ENCODE assay signal across 19 cellular contexts in genomic region chr18:53534695-53535094, GRCh38.
DNase-seq lines count a peak whose midpoint lies in the region; ATAC-seq and TF ChIP-seq lines count a peak whose summit lies in the region.
"Had no signal": no experiment of that assay in that cellular context is flagged by ENCODE, and none has a peak within 500 bp of the region (broad histone marks: within the 10 kb centered on the region; RNA-seq: fewer than 3 reads in every experiment).

No MANE protein-coding gene starts in this region.

- H3K4me3 ChIP-seq in epithelial cell of esophagus (ENCODE audit: low read length), result no peak overlapping the region

- H3K27ac ChIP-seq in layer of hippocampus (ENCODE audit: low read depth, low read length), result peak overlapping the region; percentile 42

- ATAC-seq in HG03520 (IDR thresholded peaks at IDR 0.05; ENCODE audit: unreplicated experiment), result no peak
- ATAC-seq in GM18870 (IDR thresholded peaks at IDR 0.05; ENCODE audit: unreplicated experiment), result no peak
- ATAC-seq: activated CD8-positive, alpha-beta T cell treated with anti-CD3 and anti-CD28 coated beads, Interleukin-2, amount 10 ng/mL, durations not matched to agents 7 days and 5 days; activated T-cell treated with anti-CD3 and anti-CD28 coated beads, Interleukin-2, amount 50 U/mL, for 4 hours had no signal

- DNase-seq in COLO829 (ENCODE audit: low spot score), result peak; percentile 37
- DNase-seq in epithelial cell of esophagus (ENCODE audit: low read depth), result peak; percentile 10
- peak; percentile 97 for DNase-seq in pons (ENCODE audit: low spot score)
- DNase-seq in COLO668 (lab: John Stamatoyannopoulos, UW; ENCODE audit: unreplicated experiment), result no peak
- no peak for DNase-seq in GM19240 (ENCODE audit: insufficient read length, low spot score)
- DNase-seq: activated CD8-positive, alpha-beta T cell treated with anti-CD3 and anti-CD28 coated beads, Interleukin-2, amount 10 ng/mL, durations not matched to agents 7 days and 5 days; activated naive CD4-positive, alpha-beta T cell treated with anti-CD3 and anti-CD28 coated beads for 36 hours; activated T-cell treated with anti-CD3 and anti-CD28 coated beads, Interleukin-2, amount 50 U/mL, for 4 hours; endodermal cell; GF-D8; KG1; MV-4-11; NCI-H2081 treated with DMSO at 0.1 percent for 48 hours; NCI-H510A; stimulated activated naive CD4-positive, alpha-beta T cell treated with Interleukin-2 at 50 U/mL for 16 hours; T1000 had no signal

- H3K27me3 ChIP-seq in layer of hippocampus (ENCODE audit: control insufficient read depth, insufficient read depth, low read length), result no peaks in the 10 kb centered on the region

- TF ChIP-seq CTCF in epithelial cell of esophagus (IDR thresholded peaks at IDR 0.05; ENCODE audit: insufficient read depth, low read depth, low read length, missing control alignments), result no peak

Comparison
In these comparisons a context has a peak if more than half of its experiments do, and no peak if none do; other contexts are left out.
1. DNase-seq: peak in COLO829 (single experiment), epithelial cell of esophagus (single experiment) and pons (single experiment); none in COLO668 (single experiment) and GM19240 (single experiment).